Comparison of ENCODE assay signal across 1 cellular context in the genomic region with DNA sequence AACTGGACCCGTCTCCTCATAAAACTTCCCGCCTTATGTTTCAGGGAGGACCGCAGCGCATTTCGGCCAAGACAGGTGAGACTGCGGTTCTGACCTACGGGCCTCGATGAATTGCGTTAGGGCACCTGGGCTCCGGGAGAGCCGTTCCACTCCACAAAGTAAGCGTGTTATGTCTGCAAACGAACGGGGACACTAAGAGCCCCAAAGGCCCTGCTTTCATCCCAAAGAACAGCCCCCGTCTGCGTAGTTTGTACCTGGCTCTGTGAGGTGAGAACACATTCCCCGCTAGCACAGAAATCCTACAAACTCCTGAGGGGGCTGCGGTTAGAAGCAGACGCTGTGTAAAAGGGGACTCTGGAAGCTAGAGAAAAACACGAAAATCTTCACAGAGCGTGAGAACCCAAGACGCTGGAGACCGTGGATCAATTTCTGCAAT.
TF ChIP-seq lines count a peak whose summit lies in the region.

No MANE protein-coding gene starts in this region.

TF ChIP-seq in HCT116, 20 proteins besides CTCF, POLR2A, EP300 and RAD21 (continued from another document):
- TF ChIP-seq, protein P1, sequence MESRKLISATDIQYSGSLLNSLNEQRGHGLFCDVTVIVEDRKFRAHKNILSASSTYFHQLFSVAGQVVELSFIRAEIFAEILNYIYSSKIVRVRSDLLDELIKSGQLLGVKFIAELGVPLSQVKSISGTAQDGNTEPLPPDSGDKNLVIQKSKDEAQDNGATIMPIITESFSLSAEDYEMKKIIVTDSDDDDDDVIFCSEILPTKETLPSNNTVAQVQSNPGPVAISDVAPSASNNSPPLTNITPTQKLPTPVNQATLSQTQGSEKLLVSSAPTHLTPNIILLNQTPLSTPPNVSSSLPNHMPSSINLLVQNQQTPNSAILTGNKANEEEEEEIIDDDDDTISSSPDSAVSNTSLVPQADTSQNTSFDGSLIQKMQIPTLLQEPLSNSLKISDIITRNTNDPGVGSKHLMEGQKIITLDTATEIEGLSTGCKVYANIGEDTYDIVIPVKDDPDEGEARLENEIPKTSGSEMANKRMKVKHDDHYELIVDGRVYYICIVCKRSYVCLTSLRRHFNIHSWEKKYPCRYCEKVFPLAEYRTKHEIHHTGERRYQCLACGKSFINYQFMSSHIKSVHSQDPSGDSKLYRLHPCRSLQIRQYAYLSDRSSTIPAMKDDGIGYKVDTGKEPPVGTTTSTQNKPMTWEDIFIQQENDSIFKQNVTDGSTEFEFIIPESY (IDR thresholded peaks at IDR 0.05; ENCODE audit: extremely low read depth, insufficient replicate concordance, low read length): no peak
